In genomic region chr6:37057128-37057471, GRCh38 we compare ENCODE assay signal across 17 cellular contexts. TPM values are rescaled to one million over a fixed set of nuclear protein-coding genes. Genes with fewer than 3 reads are reported as not detected.
"Had no signal": no experiment of that assay in that cellular context is flagged by ENCODE, and none has a peak within 500 bp of the region (broad histone marks: within the 10 kb centered on the region; RNA-seq: fewer than 3 reads in every experiment).

No MANE protein-coding gene starts in this region.

- H3K9me3 Mint-ChIP-seq: activated naive CD4-positive, alpha-beta T cell treated with anti-CD3 and anti-CD28 coated beads, Interleukin-2, amount 10 ng/mL, durations not matched to agents 7 days and 5 days; activated T-helper 2 cell treated with anti-CD3 and anti-CD28 coated beads, Interferon-gamma antibody, Interleukin-2, Interleukin-4, amounts not matched to agents 10 μg/mL and 5 μg/mL and 100 μg/mL, durations not matched to agents 14 hours and 24 hours and 36 hours; endodermal cell; nephron had no signal

- DNase-seq: activated CD4-positive, alpha-beta T cell treated with anti-CD3 and anti-CD28 coated beads for 48 hours; activated naive CD4-positive, alpha-beta T cell treated with anti-CD3 and anti-CD28 coated beads, Interleukin-2, amount 10 ng/mL, durations not matched to agents 7 days and 5 days; amniotic stem cell; cerebellar nuclear complex; dermis blood vessel endothelial cell; stimulated activated CD4-positive, alpha-beta T cell treated with anti-CD3 and anti-CD28 coated beads, Interleukin-15, amount 100 ng/mL, for 24 hours; stimulated activated CD4-positive, alpha-beta T cell treated with anti-CD3 and anti-CD28 coated beads, Interleukin-4, amount 100 ng/mL, for 4 hours; stomach; uterus had no signal

- H3K4me3 ChIP-seq: gastroesophageal sphincter, left lung, stomach, uterus had no signal

- H3K4me3 Mint-ChIP-seq: activated naive CD4-positive, alpha-beta T cell treated with anti-CD3 and anti-CD28 coated beads, Interleukin-2, amount 10 ng/mL, durations not matched to agents 7 days and 5 days; brain; endodermal cell; nephron had no signal

- H3K27ac ChIP-seq: gastroesophageal sphincter, left lung, uterus, VCaP had no signal

- H3K36me3 ChIP-seq: gastroesophageal sphincter, left lung, stomach, uterus had no signal

- ATAC-seq: gastroesophageal sphincter, left lung had no signal

- H3K9me3 ChIP-seq: gastroesophageal sphincter, left lung, stomach, uterus had no signal

- H3K4me1 ChIP-seq: uterus had no signal

- H3K27ac Mint-ChIP-seq: activated naive CD4-positive, alpha-beta T cell treated with anti-CD3 and anti-CD28 coated beads, Interleukin-2, amount 10 ng/mL, durations not matched to agents 7 days and 5 days; activated T-helper 2 cell treated with anti-CD3 and anti-CD28 coated beads, Interferon-gamma antibody, Interleukin-2, Interleukin-4, amounts not matched to agents 10 μg/mL and 5 μg/mL and 100 μg/mL, durations not matched to agents 14 hours and 24 hours and 36 hours; endodermal cell had no signal

- H3K36me3 Mint-ChIP-seq: activated naive CD4-positive, alpha-beta T cell treated with anti-CD3 and anti-CD28 coated beads, Interleukin-2, amount 10 ng/mL, durations not matched to agents 7 days and 5 days; brain had no signal

- H3K27me3 ChIP-seq: gastroesophageal sphincter, left lung, stomach, uterus had no signal

RNA-seq across cellular contexts. Expression of gene FGD2, which starts 51.6 kb away (rescaled TPM):
- total RNA-seq: dermis blood vessel endothelial cell, endodermal cell, pulmonary artery endothelial cell had no signal
